8 cellular contexts compared by ENCODE assay signal in genomic region chr14:24146978-24147760, GRCh38.
DNase-seq lines count a peak whose midpoint lies in the region; ATAC-seq lines count a peak whose summit lies in the region.

Gene RNF31, plus strand, starts transcription at chr14:24147498. Its CDS starts 201 bp downstream, at chr14:24147699.

- ATAC-seq in GM19023 (IDR thresholded peaks at IDR 0.05; ENCODE audit: unreplicated experiment) = peak; percentile 87
- peak; percentile 81 for ATAC-seq in HG03280 (IDR thresholded peaks at IDR 0.05; ENCODE audit: unreplicated experiment)

- peak; percentile 97 for DNase-seq in AG08396 (ENCODE audit: low spot score)
- DNase-seq in NCI-H345 treated with DMSO at 0.1 percent for 48 hours (lab: John Stamatoyannopoulos, UW; ENCODE audit: unreplicated experiment) = peak; percentile 97
- peak; percentile 92 to 96 (median 94) for DNase-seq in activated CD4-positive, CD25-positive, alpha-beta regulatory T cell (lab: John Stamatoyannopoulos, UW)
- DNase-seq in central memory CD4-positive, alpha-beta T cell = peak; percentile 96
- peak; percentile 99 for DNase-seq in islet precursor cell
- DNase-seq in stimulated activated CD4-positive, alpha-beta T cell treated with anti-CD3 and anti-CD28 coated beads, Interleukin-12 subunit alpha, Interleukin-12 subunit beta, amount 100 ng/mL, for 48 hours (ENCODE audit: low read depth in 2 of 3, low spot score in 1 of 3) = peak; percentile 96 to 98 (median 96)

Comparison
In these comparisons a context has a peak if more than half of its experiments do, and no peak if none do; other contexts are left out.
1. Peak in every context shown above with its lines: DNase-seq and ATAC-seq.